31 cellular contexts compared by ENCODE assay signal in genomic region chr12:123516221-123516780, GRCh38. TPM values are rescaled to one million over a fixed set of nuclear protein-coding genes. Genes with fewer than 3 reads are reported as not detected.
A peak's percentile ranks its signal among the peaks of the same experiment; 100 is the strongest.
DNase-seq lines count a peak whose midpoint lies in the region; ATAC-seq and TF ChIP-seq lines count a peak whose summit lies in the region.
"Had no signal": no experiment of that assay in that cellular context is flagged by ENCODE, and none has a peak within 500 bp of the region (broad histone marks: within the 10 kb centered on the region; RNA-seq: fewer than 3 reads in every experiment).

No MANE protein-coding gene starts in this region.

- no peak overlapping the region for H3K4me3 Mint-ChIP-seq in T-cell
- H3K4me3 Mint-ChIP-seq: activated CD8-positive, alpha-beta T cell treated with anti-CD3 and anti-CD28 coated beads, Interleukin-2, amount 10 ng/mL, durations not matched to agents 7 days and 5 days; CD8-positive, alpha-beta T cell; central memory CD8-positive, alpha-beta T cell; natural killer cell had no signal

- peaks cover 17% of the 10 kb centered on the region for H3K4me1 ChIP-seq in psoas muscle

- H3K27ac ChIP-seq in psoas muscle, result peak overlapping the region; percentile 21
- H3K27ac ChIP-seq: 22Rv1, esophagus muscularis mucosa, GM23248, skin epidermis, suprapubic skin had no signal

- no peaks in the 10 kb centered on the region for H3K9me3 ChIP-seq in psoas muscle
- H3K9me3 ChIP-seq: esophagus muscularis mucosa, suprapubic skin had no signal

- no peak for TF ChIP-seq CTCF in psoas muscle (IDR thresholded peaks at IDR 0.05)

- H3K27me3 ChIP-seq in psoas muscle (ENCODE audit: insufficient read depth in 3 of 3, low read length in 2 of 3), result no peaks in the 10 kb centered on the region
- H3K27me3 ChIP-seq: esophagus muscularis mucosa, suprapubic skin had no signal

- CTCF ChIA-PET in T-cell (lab: Charles Lee), result no interaction called here

- WGBS in psoas muscle, 3 donors, result 74 to 84% (median 78%) methylated on average over 11 of the region's 11 CpGs

- no peak overlapping the region for H3K4me3 ChIP-seq in psoas muscle
- H3K4me3 ChIP-seq: esophagus muscularis mucosa, GM23248, skin epidermis, suprapubic skin had no signal

- peaks cover 20% of the 10 kb centered on the region for H3K36me3 Mint-ChIP-seq in T-cell
- H3K36me3 Mint-ChIP-seq: natural killer cell had no signal

- no peak for ATAC-seq in psoas muscle
- ATAC-seq in T-cell (replicated peaks in 1 of 4), result no peak
- ATAC-seq: activated CD8-positive, alpha-beta T cell treated with anti-CD3 and anti-CD28 coated beads, Interleukin-2, amount 10 ng/mL, durations not matched to agents 7 days and 5 days; CD8-positive, alpha-beta T cell; natural killer cell had no signal

- no peak overlapping the region for H3K27ac Mint-ChIP-seq in T-cell
- H3K27ac Mint-ChIP-seq: activated CD8-positive, alpha-beta T cell treated with anti-CD3 and anti-CD28 coated beads, Interleukin-2, amount 10 ng/mL, durations not matched to agents 7 days and 5 days; CD8-positive, alpha-beta T cell; natural killer cell had no signal

- H3K36me3 ChIP-seq in psoas muscle (ENCODE audit: insufficient read depth in 1 of 2, low read depth in 1 of 2), result peaks cover 0 to 50% of the 10 kb centered on the region in 2 donors

- no peaks in the 10 kb centered on the region for H3K27me3 Mint-ChIP-seq in T-cell
- H3K27me3 Mint-ChIP-seq: central memory CD8-positive, alpha-beta T cell had no signal

- peak; percentile 2 for DNase-seq in DMS153 (lab: John Stamatoyannopoulos, UW)
- no peak for DNase-seq in DMS153 treated with DMSO at 0.1 percent for 48 hours (lab: John Stamatoyannopoulos, UW; ENCODE audit: unreplicated experiment)
- DNase-seq in astrocyte of the hippocampus (ENCODE audit: low read depth, low spot score), result peak; percentile 18
- peak; percentile 95 for DNase-seq in islet precursor cell
- DNase-seq in psoas muscle, result no peak
- no peak for DNase-seq in NCI-H1436 (lab: John Stamatoyannopoulos, UW)
- DNase-seq in NCI-H2107 treated with DMSO at 0.1 percent for 48 hours (lab: John Stamatoyannopoulos, UW; ENCODE audit: unreplicated experiment), result no peak
- DNase-seq in T-cell, result no peak
- DNase-seq: activated CD4-positive, CD25-positive, alpha-beta regulatory T cell treated with anti-CD3 and anti-CD28 coated beads, Interleukin-2, amount 50 U/mL, for 72 hours; activated CD8-positive, alpha-beta T cell treated with anti-CD3 and anti-CD28 coated beads, Interleukin-2, amount 10 ng/mL, durations not matched to agents 7 days and 5 days; activated gamma-delta T cell treated with Interleukin-2 at 50 U/mL for 16 hours; activated T-cell treated with anti-CD3 and anti-CD28 coated beads, Interleukin-2, amount 50 U/mL, for 1 hour; CD8-positive, alpha-beta T cell; DMS53; effector CD4-positive, alpha-beta T cell; GF-D8; GM23248; Karpas-422; midbrain; natural killer cell; NCI-H1048; NCI-H2029; NCI-H345; NCI-H774; Right ventricle myocardium superior; stimulated activated CD4-positive, alpha-beta T cell treated with anti-CD3 and anti-CD28 coated beads, Interleukin-1b, Interleukin-23, amount 100 ng/mL, for 48 hours had no signal

- intact Hi-C loops in psoas muscle (cut with DNase I), result loop anchor here in 1 of 2 donors (5.0 kb wide), 1 partner anchor 39 kb away; no protein-coding TSS in a partner anchor

- POLR2A ChIA-PET in T-cell (lab: Charles Lee), result no interaction called here

- no peaks in the 10 kb centered on the region for H3K4me1 Mint-ChIP-seq in T-cell
- H3K4me1 Mint-ChIP-seq: central memory CD8-positive, alpha-beta T cell; natural killer cell had no signal

- no peaks in the 10 kb centered on the region for H3K9me3 Mint-ChIP-seq in T-cell
- H3K9me3 Mint-ChIP-seq: CD8-positive, alpha-beta T cell; central memory CD8-positive, alpha-beta T cell; natural killer cell had no signal

RNA-seq across cellular contexts. Expression of gene RILPL1, which starts 17.2 kb away (rescaled TPM):
- total RNA-seq in psoas muscle (10 to 100 TPM; 43.7 to 73.7 (median 59.0) TPM), T-cell (1 to 10 TPM; 2.8 to 8.9 (median 6.1) TPM)
- polyA plus RNA-seq in psoas muscle, result 10 to 100 TPM; 34.8 to 64.7 (median 46.7) TPM

RNA-seq across cellular contexts. Expression of gene SNRNP35, which starts 58.4 kb away (rescaled TPM):
- total RNA-seq in psoas muscle (10 to 100 TPM; 19.8 to 35.1 (median 25.5) TPM), T-cell (10 to 100 TPM; 32.6 to 46.1 (median 43.2) TPM)
- 10 to 100 TPM; 31.7 to 44.0 (median 42.6) TPM for polyA plus RNA-seq in psoas muscle

Comparison
In these comparisons a context has a peak if more than half of its experiments do, and no peak if none do; other contexts are left out.
1. DNase-seq: peak in DMS153 (single experiment), astrocyte of the hippocampus (single experiment) and islet precursor cell (single experiment); none in DMS153 treated with DMSO at 0.1 percent for 48 hours (single experiment), psoas muscle (0 of 2), NCI-H1436 (single experiment), NCI-H2107 treated with DMSO at 0.1 percent for 48 hours (single experiment) and T-cell (0 of 34).
2. RNA of gene RILPL1, which starts 17.2 kb away (total RNA-seq): 43.7 to 73.7 TPM in psoas muscle; 2.8 to 8.9 TPM in T-cell; every median in the first group is over 4 times any median in the second.